8 cellular contexts compared by ENCODE assay signal in the genomic region with DNA sequence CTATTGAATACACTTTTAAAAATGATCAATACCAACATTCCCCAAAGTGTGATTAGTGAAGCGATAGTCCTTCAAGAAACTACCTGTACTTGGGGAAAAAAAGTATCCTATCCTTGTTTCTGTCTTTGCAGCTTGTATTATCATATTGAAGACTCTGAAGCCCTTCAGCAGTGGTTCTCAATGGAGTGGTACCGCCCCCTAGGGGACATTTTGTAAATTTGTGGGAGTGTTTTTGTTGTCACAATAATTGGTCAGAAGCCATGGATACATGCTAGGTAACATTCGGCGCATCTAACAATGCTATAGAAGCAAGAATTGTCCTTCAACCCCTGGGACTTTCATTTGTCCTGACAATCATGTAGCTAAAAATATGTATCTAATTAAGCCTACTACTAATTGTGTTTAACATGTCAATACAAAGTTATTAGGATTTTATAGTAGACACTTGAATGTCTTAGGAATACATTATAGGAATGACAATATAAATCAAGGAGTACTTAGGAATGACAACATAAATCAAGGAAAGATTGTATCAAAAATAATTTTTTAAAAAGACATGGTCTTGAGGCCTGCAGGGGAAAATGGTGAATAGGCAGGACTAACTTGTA. TPM values are rescaled to one million over a fixed set of nuclear protein-coding genes. Genes with fewer than 3 reads are reported as not detected.
A peak's percentile ranks its signal among the peaks of the same experiment; 100 is the strongest.
DNase-seq lines count a peak whose midpoint lies in the region; ATAC-seq, FAIRE-seq and TF ChIP-seq lines count a peak whose summit lies in the region.

No MANE protein-coding gene starts in this region.

- POLR2A ChIA-PET in HEK293T (lab: Yijun Ruan, JAX), result no interaction called here

- CTCF ChIA-PET in HEK293T (lab: Yijun Ruan, JAX), result interaction anchor here (1.1 kb wide), 1 partner anchor 1595 kb away, joined by 5 read pairs; no protein-coding TSS in a partner anchor

- no peaks in the 10 kb centered on the region for H3K4me1 ChIP-seq in small intestine (ENCODE audit: control insufficient read depth in 2 of 2, insufficient read depth in 1 of 2, low read depth in 1 of 2, low read length in 1 of 2)

- 69 to 76% (median 71%) methylated on average over 4 of the region's 4 CpGs for WGBS in small intestine, 3 donors

- no peak overlapping the region for H3K4me3 ChIP-seq in small intestine (ENCODE audit: low read depth in 1 of 2, low read length in 2 of 2)

- no peaks in the 10 kb centered on the region for H3K27me3 ChIP-seq in small intestine (ENCODE audit: control insufficient read depth in 2 of 2, insufficient read depth in 2 of 2, low read length in 2 of 2)

- H3K36me3 ChIP-seq in small intestine (ENCODE audit: control insufficient read depth in 2 of 2, insufficient read depth in 2 of 2, low read length in 2 of 2), result peaks cover 0 to 2% of the 10 kb centered on the region in 2 donors

- DNase-seq in EL (peak; percentile 68), HEK293T (ENCODE audit: extremely low spot score) (peak; percentile 37), NCI-H2081 treated with DMSO at 0.1 percent for 48 hours (lab: John Stamatoyannopoulos, UW) (peak; percentile 42), foreskin melanocyte (peak; percentile 46), small intestine (peak; percentile 54)
- DNase-seq in activated CD4-positive, alpha-beta T cell treated with anti-CD3 and anti-CD28 coated beads, Interleukin-2, amount 50 U/mL, for 48 hours, result peak; percentile 32 to 56

- no peak overlapping the region for H3K27ac ChIP-seq in small intestine (ENCODE audit: low read depth in 1 of 2, low read length in 1 of 2)

- peak; percentile 25 for FAIRE-seq in A204.1 (lab: Jason Lieb, UNC)
- no peak for FAIRE-seq in small intestine (lab: Jason Lieb, UNC)

- no peak for ATAC-seq in GM21717 (IDR thresholded peaks at IDR 0.05; ENCODE audit: unreplicated experiment)

- peaks cover 1% of the 10 kb centered on the region for H3K9me3 ChIP-seq in small intestine (ENCODE audit: control insufficient read depth, low read depth)

TF ChIP-seq in HEK293T, 16 proteins besides CTCF, POLR2A, EP300 and RAD21:
- no peak for TF ChIP-seq SUZ12 (IDR thresholded peaks at IDR 0.05)
- TF ChIP-seq SP1 (IDR thresholded peaks at IDR 0.05), result no peak
- no peak for TF ChIP-seq FOXM1 (IDR thresholded peaks at IDR 0.05; ENCODE audit: borderline replicate concordance)
- TF ChIP-seq BHLHE40 (IDR thresholded peaks at IDR 0.05; ENCODE audit: borderline replicate concordance), result no peak
- TF ChIP-seq TARDBP (IDR thresholded peaks at IDR 0.05), result no peak
- TF ChIP-seq ZNF384 (IDR thresholded peaks at IDR 0.05), result no peak
- TF ChIP-seq LEF1 (IDR thresholded peaks at IDR 0.05; ENCODE audit: borderline replicate concordance), result no peak
- no peak for TF ChIP-seq PKNOX1 (IDR thresholded peaks at IDR 0.05)
- no peak for TF ChIP-seq FOXA1 (IDR thresholded peaks at IDR 0.05)
- TF ChIP-seq HDGF (IDR thresholded peaks at IDR 0.05; ENCODE audit: borderline replicate concordance), result no peak

RNA-seq across cellular contexts. Expression of gene NMD3, which starts 53.7 kb away (rescaled TPM):
- 10 to 100 TPM; 15.9 to 23.3 (median 23.1) TPM for polyA plus RNA-seq in small intestine
